Comparison of ENCODE assay signal across 8 cellular contexts in genomic region chr1:19483261-19483660, GRCh38. TPM values are rescaled to one million over a fixed set of nuclear protein-coding genes. Genes with fewer than 3 reads are reported as not detected.
DNase-seq lines count a peak whose midpoint lies in the region; TF ChIP-seq lines count a peak whose summit lies in the region.

No MANE protein-coding gene starts in this region.

- H3K9me3 Mint-ChIP-seq in chondrocyte (ENCODE audit: low read depth) (no peaks in the 10 kb centered on the region), neural crest cell (no peaks in the 10 kb centered on the region)

- no peaks in the 10 kb centered on the region for H3K9me2 ChIP-seq in Loucy (replicated peaks; ENCODE audit: low read depth, low read length)

- peak overlapping the region; percentile 78 to 99 (median 93); a peak in 18 of 20 replicates for H3K4me3 ChIP-seq in BLaER1 treated with 17β-estradiol and CSF1 and Interleukin-3, amounts not matched to agents 10 nM and 100 nM
- H3K4me3 ChIP-seq in Loucy (ENCODE audit: low read length, poor library complexity, severe bottlenecking) = peak overlapping the region; percentile 99

- H3K27ac ChIP-seq in BLaER1 treated with 17β-estradiol and CSF1 and Interleukin-3, amounts not matched to agents 10 nM and 100 nM = peak overlapping the region in 2 of 11 experiments; percentile 91 to 93; a peak in 2 of 22 replicates

- H3K27ac Mint-ChIP-seq in chondrocyte (ENCODE audit: unreplicated experiment) (peak overlapping the region; percentile 89), neural crest cell (ENCODE audit: unreplicated experiment) (no peak overlapping the region)

- H3K79me2 ChIP-seq in Loucy (ENCODE audit: insufficient read depth, low read length) = peaks cover 83% of the 10 kb centered on the region

- peaks cover 75% of the 10 kb centered on the region for H3K4me1 Mint-ChIP-seq in chondrocyte (ENCODE audit: low read depth)
- peaks cover 45% of the 10 kb centered on the region for H3K4me1 Mint-ChIP-seq in neural crest cell

- no peaks in the 10 kb centered on the region for H3K9me3 ChIP-seq in BLaER1 treated with 17β-estradiol and CSF1 and Interleukin-3, amounts not matched to agents 10 nM and 100 nM (replicated peaks in 1 of 11)
- no peaks in the 10 kb centered on the region for H3K9me3 ChIP-seq in Loucy (ENCODE audit: insufficient read depth, low read depth, low read length)

- DNase-seq in chondrocyte (ENCODE audit: low spot score) (no peak), neural crest cell (ENCODE audit: low read depth, low spot score) (no peak), ecto neural progenitor cell (ENCODE audit: low spot score) (no peak), T-helper 9 cell (no peak), SKM-1 treated with dmso at 0.1 percent for 144 hours (lab: John Stamatoyannopoulos, UW; ENCODE audit: unreplicated experiment) (no peak), iPS-NIHi7 (ENCODE audit: extremely low spot score) (no peak)

- peaks cover 11% of the 10 kb centered on the region for H3F3A ChIP-seq in Loucy (ENCODE audit: low read depth)

- peak overlapping the region; percentile 90 to 99 (median 95); a peak in 21 of 22 replicates for H3K9ac ChIP-seq in BLaER1 treated with 17β-estradiol and CSF1 and Interleukin-3, amounts not matched to agents 10 nM and 100 nM
- H3K9ac ChIP-seq in Loucy (ENCODE audit: low read depth, low read length, poor library complexity, severe bottlenecking) = peak overlapping the region; percentile 91

- peaks cover 79 to 86% (median 83%) of the 10 kb centered on the region in 10 experiments for H3K4me1 ChIP-seq in BLaER1 treated with 17β-estradiol and CSF1 and Interleukin-3, amounts not matched to agents 10 nM and 100 nM
- peaks cover 78% of the 10 kb centered on the region for H3K4me1 ChIP-seq in Loucy (ENCODE audit: insufficient read depth, low read length, poor library complexity, severe bottlenecking)

- peaks cover 63 to 69% (median 67%) of the 10 kb centered on the region in 11 experiments for H4K20me1 ChIP-seq in BLaER1 treated with 17β-estradiol and CSF1 and Interleukin-3, amounts not matched to agents 10 nM and 100 nM
- peaks cover 60% of the 10 kb centered on the region for H4K20me1 ChIP-seq in Loucy (ENCODE audit: insufficient read depth, low read length, poor library complexity, severe bottlenecking)

- TF ChIP-seq CTCF in Loucy (conservative IDR thresholded peaks at IDR 0.05; ENCODE audit: low read length) = no peak
- TF ChIP-seq CTCF in chondrocyte (IDR thresholded peaks at IDR 0.05) = no peak
- no peak for TF ChIP-seq CTCF in neural crest cell (conservative IDR thresholded peaks at IDR 0.05)

- peak overlapping the region; percentile 94 for H3K4me3 Mint-ChIP-seq in chondrocyte (ENCODE audit: unreplicated experiment)
- peak overlapping the region; percentile 97 for H3K4me3 Mint-ChIP-seq in neural crest cell

- no peaks in the 10 kb centered on the region for H3K27me3 Mint-ChIP-seq in chondrocyte (ENCODE audit: low read depth)
- H3K27me3 Mint-ChIP-seq in neural crest cell (ENCODE audit: low read depth) = no peaks in the 10 kb centered on the region

- H3K4me2 ChIP-seq in BLaER1 treated with 17β-estradiol and CSF1 and Interleukin-3, amounts not matched to agents 10 nM and 100 nM = peak overlapping the region; percentile 98 to 100 (median 99)
- peak overlapping the region; percentile 79 for H3K4me2 ChIP-seq in Loucy (ENCODE audit: low read depth, low read length, poor library complexity, severe bottlenecking)

- peaks cover 7% of the 10 kb centered on the region for H3K36me3 Mint-ChIP-seq in chondrocyte (ENCODE audit: low read depth)
- no peaks in the 10 kb centered on the region for H3K36me3 Mint-ChIP-seq in neural crest cell (ENCODE audit: low read depth)

- H3K27me3 ChIP-seq in BLaER1 treated with 17β-estradiol and CSF1 and Interleukin-3, amounts not matched to agents 10 nM and 100 nM = no peaks in the 10 kb centered on the region
- peaks cover 5% of the 10 kb centered on the region for H3K27me3 ChIP-seq in Loucy (ENCODE audit: insufficient read depth, low read length, poor library complexity, severe bottlenecking)

- H3K36me3 ChIP-seq in BLaER1 treated with 17β-estradiol and CSF1 and Interleukin-3, amounts not matched to agents 10 nM and 100 nM = peaks cover 13 to 59% (median 46%) of the 10 kb centered on the region in 11 experiments; a peak in 19 of 22 replicates
- no peaks in the 10 kb centered on the region for H3K36me3 ChIP-seq in Loucy (ENCODE audit: insufficient read depth, low read length)

- H2AFZ ChIP-seq in Loucy (ENCODE audit: low read length) = no peak overlapping the region

RNA-seq across cellular contexts. Expression of gene CAPZB, which starts 2.1 kb away (rescaled TPM):
- total RNA-seq in chondrocyte = 285 to 353 TPM (median 352 TPM) in 3 replicates
- total RNA-seq in neural crest cell = 256 and 257 TPM in 2 replicates
